ENCODE assay signal across 11 cellular contexts in the genomic region with DNA sequence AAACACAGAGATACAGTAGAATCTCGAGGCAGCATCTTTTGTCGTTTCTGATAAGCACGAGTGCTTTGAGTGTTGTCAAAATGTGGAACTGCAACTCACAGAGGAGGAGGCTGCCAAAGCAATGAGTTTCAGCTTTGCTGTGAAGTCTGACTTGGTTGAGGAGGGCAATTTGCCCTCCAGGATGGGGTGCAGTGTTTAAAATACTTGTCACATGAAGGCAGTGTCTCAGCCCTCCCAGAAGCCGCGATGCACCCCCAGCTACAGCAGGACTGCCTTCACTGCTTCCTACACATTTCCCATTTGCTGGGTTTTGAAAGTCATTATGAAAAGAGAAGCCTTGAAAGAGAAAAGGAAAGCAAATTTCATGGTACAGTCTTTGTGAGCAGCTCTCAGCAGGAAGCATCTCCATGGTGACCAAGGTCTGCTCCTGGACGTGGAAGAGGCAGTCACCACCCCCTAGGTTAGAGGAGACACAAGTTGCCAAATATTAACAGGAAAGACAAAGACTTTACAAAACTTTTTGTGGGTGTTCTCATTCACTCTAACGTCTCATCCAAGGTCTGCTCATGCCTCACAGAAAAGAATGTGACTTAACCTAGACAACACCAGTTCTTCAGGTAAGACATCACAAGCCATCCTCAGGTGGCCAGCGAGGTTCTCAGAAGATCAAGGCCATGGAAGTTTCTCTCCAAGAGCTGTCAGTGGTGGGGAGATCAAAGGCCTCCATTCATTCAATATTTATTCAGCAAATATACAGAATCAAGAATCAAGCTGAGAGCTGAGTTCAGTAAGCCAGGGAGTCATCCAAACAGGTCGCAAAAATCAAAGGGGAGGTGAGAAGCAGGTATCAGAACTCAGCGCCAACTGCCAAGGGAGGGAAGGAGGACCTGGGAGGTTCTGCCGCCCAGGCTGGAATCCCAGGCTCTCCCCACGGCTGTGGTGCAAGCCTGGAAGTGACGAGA.
A peak's percentile ranks its signal among the peaks of the same experiment; 100 is the strongest.
DNase-seq lines count a peak whose midpoint lies in the region; ATAC-seq, FAIRE-seq and TF ChIP-seq lines count a peak whose summit lies in the region.
"Had no signal": no experiment of that assay in that cellular context is flagged by ENCODE, and none has a peak within 500 bp of the region (broad histone marks: within the 10 kb centered on the region; RNA-seq: fewer than 3 reads in every experiment).

No MANE protein-coding gene starts in this region.

- H3K4me1 Mint-ChIP-seq in glutamatergic neuron (ENCODE audit: low read depth, unreplicated experiment) = peaks cover 31% of the 10 kb centered on the region

- peaks cover 6% of the 10 kb centered on the region for H3K27me3 Mint-ChIP-seq in glutamatergic neuron (ENCODE audit: unreplicated experiment)

- peak; percentile 73 for DNase-seq in GM20000 (ENCODE audit: low spot score)
- DNase-seq in glutamatergic neuron = no peak
- DNase-seq in LoVo (ENCODE audit: low spot score) = no peak
- DNase-seq in HTR-8/SVneo (ENCODE audit: insufficient read length, low spot score) = no peak
- no peak for DNase-seq in D721Med (ENCODE audit: insufficient read length, low spot score)
- no peak for DNase-seq in tibial nerve (ENCODE audit: low spot score in 2 of 2)
- DNase-seq: activated T-cell treated with anti-CD3 and anti-CD28 coated beads, Interleukin-2, amount 50 U/mL, for 72 hours; GM23248; left ventricle myocardium superior had no signal

- TF ChIP-seq CTCF in GM20000 (IDR thresholded peaks at IDR 0.05; ENCODE audit: extremely low read depth, missing control alignments) = no peak
- no peak for TF ChIP-seq CTCF in glutamatergic neuron (IDR thresholded peaks at IDR 0.05; ENCODE audit: partially characterized antibody, unreplicated experiment)
- TF ChIP-seq CTCF in D721Med (IDR thresholded peaks at IDR 0.05; ENCODE audit: insufficient read depth, missing control alignments) = no peak
- TF ChIP-seq CTCF in tibial nerve (IDR thresholded peaks at IDR 0.05) = no peak

- H3K36me3 ChIP-seq in tibial nerve = no peaks in the 10 kb centered on the region

- no peaks in the 10 kb centered on the region for H3K27me3 ChIP-seq in tibial nerve

- no peak overlapping the region for H3K4me3 ChIP-seq in tibial nerve
- H3K4me3 ChIP-seq: GM23248 had no signal

- H3K9me3 ChIP-seq in tibial nerve = no peaks in the 10 kb centered on the region

- H3K9me3 Mint-ChIP-seq in glutamatergic neuron (ENCODE audit: unreplicated experiment) = peaks cover 7% of the 10 kb centered on the region
- H3K9me3 Mint-ChIP-seq: activated T-cell treated with anti-CD3 and anti-CD28 coated beads, Interleukin-2, amount 50 U/mL, for 72 hours had no signal

- peak overlapping the region; percentile 75 for H3K27ac Mint-ChIP-seq in glutamatergic neuron (ENCODE audit: unreplicated experiment)
- H3K27ac Mint-ChIP-seq: activated T-cell treated with anti-CD3 and anti-CD28 coated beads, Interleukin-2, amount 50 U/mL, for 72 hours had no signal

- H3K4me3 Mint-ChIP-seq in glutamatergic neuron (ENCODE audit: unreplicated experiment) = no peak overlapping the region
- H3K4me3 Mint-ChIP-seq: activated T-cell treated with anti-CD3 and anti-CD28 coated beads, Interleukin-2, amount 50 U/mL, for 72 hours had no signal

- WGBS in tibial nerve, 2 donors = 50 to 51% methylated on average over 13 of the region's 13 CpGs

- H3K27ac ChIP-seq in tibial nerve = no peak overlapping the region
- H3K27ac ChIP-seq: GM23248 had no signal

- H3K36me3 Mint-ChIP-seq in glutamatergic neuron (ENCODE audit: unreplicated experiment) = peaks cover 5% of the 10 kb centered on the region

- FAIRE-seq in HTR-8/SVneo (lab: Jason Lieb, UNC) (no peak), D721Med (lab: Jason Lieb, UNC) (no peak)

- H3K4me1 ChIP-seq in tibial nerve = no peaks in the 10 kb centered on the region

- no peak for TF ChIP-seq POLR2A in tibial nerve (IDR thresholded peaks at IDR 0.05)

- peak; percentile 76 for ATAC-seq in GM18519 (IDR thresholded peaks at IDR 0.05; ENCODE audit: low FRiP score, unreplicated experiment)
- peak; percentile 91 for ATAC-seq in HG03135 (IDR thresholded peaks at IDR 0.05; ENCODE audit: unreplicated experiment)
- ATAC-seq: left ventricle myocardium superior had no signal

- TF ChIP-seq EP300 in tibial nerve (IDR thresholded peaks at IDR 0.05) = no peak
